In the genomic region with DNA sequence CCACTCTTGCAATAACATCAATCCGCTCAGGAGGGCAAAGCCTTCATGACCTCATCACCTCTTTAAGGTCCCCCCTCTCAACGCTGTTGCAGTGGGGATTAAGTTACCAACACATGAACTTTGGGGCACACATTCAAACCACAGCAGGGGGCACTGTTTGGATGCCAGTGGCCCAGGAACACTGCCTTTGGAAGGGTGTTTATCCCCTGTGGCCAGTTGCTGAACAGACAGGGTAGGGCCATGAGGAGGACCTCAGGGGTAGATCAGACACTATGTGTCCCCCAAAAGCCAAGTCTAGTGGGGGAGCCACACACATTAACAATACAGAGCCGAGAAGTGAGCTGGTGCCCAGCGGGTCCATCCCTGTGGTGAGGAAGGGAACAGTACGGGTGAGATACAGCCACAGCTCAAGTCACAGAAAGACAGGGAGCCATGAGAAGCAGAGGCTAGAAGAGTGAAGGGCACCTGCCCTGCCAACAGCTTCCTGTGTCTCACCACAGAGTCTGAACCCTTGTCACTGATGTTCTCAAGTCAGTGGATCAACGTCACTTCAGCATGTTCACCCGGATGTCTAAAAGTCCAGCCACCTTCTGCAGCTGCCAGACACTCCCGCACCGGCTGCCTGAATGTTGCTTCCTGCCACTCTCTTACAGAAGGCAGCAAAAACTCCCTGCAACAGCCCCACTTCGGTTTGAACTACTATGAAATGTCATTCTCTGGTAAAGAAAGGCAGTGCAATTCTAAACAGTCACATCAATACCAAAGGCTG, we compare ENCODE assay signal across 8 cellular contexts. TPM values are rescaled to one million over a fixed set of nuclear protein-coding genes. Genes with fewer than 3 reads are reported as not detected.
DNase-seq lines count a peak whose midpoint lies in the region; ATAC-seq and TF ChIP-seq lines count a peak whose summit lies in the region.

No MANE protein-coding gene starts in this region.

- no peaks in the 10 kb centered on the region for H3K36me3 ChIP-seq in A673 (ENCODE audit: insufficient read depth, low read length, poor library complexity, severe bottlenecking)

- BruUV-seq in A673 (replicated peaks; lab: Mats Ljungman, UMichigan) = no TSS peak

- H3K4me3 ChIP-seq in fibroblast of villous mesenchyme (ENCODE audit: low read depth, low read length) = no peak overlapping the region
- no peak overlapping the region for H3K4me3 ChIP-seq in A673 (ENCODE audit: low read depth, low read length, poor library complexity, severe bottlenecking)

- intact Hi-C loops in activated CD4-positive, alpha-beta T cell treated with anti-CD3 and anti-CD28 coated beads, Interleukin-2, amount 10 ng/mL, durations not matched to agents 24 days and 14 days (cut with micrococcal nuclease) = loop anchor here (2.0 to 5.0 kb wide), 2 partner anchors 131 to 186 kb away; partner anchors contain the start of gene RNF4
- intact Hi-C loops in A673 (cut with micrococcal nuclease; ENCODE audit: unreplicated experiment) = no loop called here

- no peak overlapping the region for H3K27ac ChIP-seq in A673 (ENCODE audit: low read depth, low read length, poor library complexity, severe bottlenecking)

- no peaks in the 10 kb centered on the region for H3K27me3 Mint-ChIP-seq in activated CD4-positive, alpha-beta T cell treated with anti-CD3 and anti-CD28 coated beads, Interleukin-2, amount 10 ng/mL, durations not matched to agents 24 days and 14 days
- no peaks in the 10 kb centered on the region for H3K27me3 Mint-ChIP-seq in stimulated activated memory B cell treated with anti-CD40 and anti-IgM and Interleukin-4, amounts not matched to agents 10 μg/mL and 1 μg/mL and 100 μg/mL, for 72 hours

- no peaks in the 10 kb centered on the region for H3K9me3 ChIP-seq in A673 (ENCODE audit: low read depth, low read length, poor library complexity, severe bottlenecking)

- no peaks in the 10 kb centered on the region for H3K9me3 Mint-ChIP-seq in activated CD4-positive, alpha-beta T cell treated with anti-CD3 and anti-CD28 coated beads, Interleukin-2, amount 10 ng/mL, durations not matched to agents 24 days and 14 days
- H3K9me3 Mint-ChIP-seq in stimulated activated memory B cell treated with anti-CD40 and anti-IgM and Interleukin-4, amounts not matched to agents 10 μg/mL and 1 μg/mL and 100 μg/mL, for 72 hours = peaks cover 2% of the 10 kb centered on the region

- H3K27ac Mint-ChIP-seq in activated CD4-positive, alpha-beta T cell treated with anti-CD3 and anti-CD28 coated beads, Interleukin-2, amount 10 ng/mL, durations not matched to agents 24 days and 14 days = peak overlapping the region; percentile 94
- peak overlapping the region; percentile 87 for H3K27ac Mint-ChIP-seq in stimulated activated memory B cell treated with anti-CD40 and anti-IgM and Interleukin-4, amounts not matched to agents 10 μg/mL and 1 μg/mL and 100 μg/mL, for 72 hours

- peak; percentile 83 for ATAC-seq in GM18867 (IDR thresholded peaks at IDR 0.05; ENCODE audit: unreplicated experiment)
- peak; percentile 78 for ATAC-seq in HG03175 (IDR thresholded peaks at IDR 0.05; ENCODE audit: unreplicated experiment)
- ATAC-seq in stimulated activated memory B cell treated with anti-CD40 and anti-IgM and Interleukin-4, amounts not matched to agents 10 μg/mL and 1 μg/mL and 100 μg/mL, for 72 hours = peak; percentile 95

- no peaks in the 10 kb centered on the region for H3K4me1 ChIP-seq in A673 (ENCODE audit: insufficient read depth, low read length, poor library complexity, severe bottlenecking)

- POLR2A ChIA-PET in A673 (lab: Charles Lee; ENCODE audit: low non-redundant PET) = no interaction called here

- TF ChIP-seq CTCF in fibroblast of villous mesenchyme (IDR thresholded peaks at IDR 0.05; ENCODE audit: insufficient read depth, low read depth, low read length) (peak; percentile 36), A673 (conservative IDR thresholded peaks at IDR 0.05; ENCODE audit: low read depth, low read length) (no peak)

- no peaks in the 10 kb centered on the region for H3K27me3 ChIP-seq in A673 (replicated peaks; ENCODE audit: insufficient read depth, low read depth, low read length, poor library complexity)

- H3K4me3 Mint-ChIP-seq in activated CD4-positive, alpha-beta T cell treated with anti-CD3 and anti-CD28 coated beads, Interleukin-2, amount 10 ng/mL, durations not matched to agents 24 days and 14 days = peak overlapping the region; percentile 78
- H3K4me3 Mint-ChIP-seq in stimulated activated memory B cell treated with anti-CD40 and anti-IgM and Interleukin-4, amounts not matched to agents 10 μg/mL and 1 μg/mL and 100 μg/mL, for 72 hours = peak overlapping the region; percentile 3

- H3K4me1 Mint-ChIP-seq in activated CD4-positive, alpha-beta T cell treated with anti-CD3 and anti-CD28 coated beads, Interleukin-2, amount 10 ng/mL, durations not matched to agents 24 days and 14 days = peaks cover 26% of the 10 kb centered on the region
- H3K4me1 Mint-ChIP-seq in stimulated activated memory B cell treated with anti-CD40 and anti-IgM and Interleukin-4, amounts not matched to agents 10 μg/mL and 1 μg/mL and 100 μg/mL, for 72 hours = peaks cover 19% of the 10 kb centered on the region

- CTCF ChIA-PET in A673 (lab: Charles Lee) = no interaction called here

- DNase-seq in activated CD4-positive, alpha-beta T cell treated with anti-CD3 and anti-CD28 coated beads, Interleukin-2, amount 10 ng/mL, durations not matched to agents 24 days and 14 days = peak; percentile 93
- DNase-seq in fibroblast of villous mesenchyme (ENCODE audit: low read depth) = no peak
- no peak for DNase-seq in foreskin melanocyte
- no peak for DNase-seq in A673 (ENCODE audit: low spot score)
- DNase-seq in dedifferentiated amniotic fluid mesenchymal stem cell (ENCODE audit: extremely low spot score) = no peak

- H3K36me3 Mint-ChIP-seq in activated CD4-positive, alpha-beta T cell treated with anti-CD3 and anti-CD28 coated beads, Interleukin-2, amount 10 ng/mL, durations not matched to agents 24 days and 14 days (ENCODE audit: low read depth) = no peaks in the 10 kb centered on the region
- no peaks in the 10 kb centered on the region for H3K36me3 Mint-ChIP-seq in stimulated activated memory B cell treated with anti-CD40 and anti-IgM and Interleukin-4, amounts not matched to agents 10 μg/mL and 1 μg/mL and 100 μg/mL, for 72 hours

RNA-seq across cellular contexts. Expression of gene MXD4, which starts 19.9 kb away (rescaled TPM):
- 4.9 and 5.2 TPM in 2 replicates for total RNA-seq in activated CD4-positive, alpha-beta T cell treated with anti-CD3 and anti-CD28 coated beads, Interleukin-2, amount 10 ng/mL, durations not matched to agents 24 days and 14 days
- 43.5 and 44.9 TPM in 2 replicates for total RNA-seq in fibroblast of villous mesenchyme
- total RNA-seq in A673 (2021) = 9.1 and 12.7 TPM in 2 replicates

RNA-seq across cellular contexts. Expression of gene HAUS3, which starts 39.8 kb away (rescaled TPM):
- 19.3 and 19.4 TPM in 2 replicates for total RNA-seq in activated CD4-positive, alpha-beta T cell treated with anti-CD3 and anti-CD28 coated beads, Interleukin-2, amount 10 ng/mL, durations not matched to agents 24 days and 14 days
- total RNA-seq in fibroblast of villous mesenchyme (8.7 and 9.1 TPM in 2 replicates), A673 (2021) (25.6 and 27.7 TPM in 2 replicates)

RNA-seq across cellular contexts. Expression of gene POLN, which starts 39.8 kb away (rescaled TPM):
- total RNA-seq in activated CD4-positive, alpha-beta T cell treated with anti-CD3 and anti-CD28 coated beads, Interleukin-2, amount 10 ng/mL, durations not matched to agents 24 days and 14 days = 1.9 and 2.3 TPM in 2 replicates
- 1.6 and 4.7 TPM in 2 replicates for total RNA-seq in fibroblast of villous mesenchyme
- 2.5 and 4.0 TPM in 2 replicates for total RNA-seq in A673 (2021)
